In genomic region chr13:74003374-74003773, GRCh38 we compare ENCODE assay signal across 15 cellular contexts.
A peak's percentile ranks its signal among the peaks of the same experiment; 100 is the strongest.
DNase-seq lines count a peak whose midpoint lies in the region; ATAC-seq and TF ChIP-seq lines count a peak whose summit lies in the region.
"Had no signal": no experiment of that assay in that cellular context is flagged by ENCODE, and none has a peak within 500 bp of the region (broad histone marks: within the 10 kb centered on the region; RNA-seq: fewer than 3 reads in every experiment).

No MANE protein-coding gene starts in this region.

- H3K4me3 ChIP-seq in PC-3 (ENCODE audit: low read length) (no peak overlapping the region), choroid plexus epithelial cell (ENCODE audit: low read depth, low read length) (no peak overlapping the region)
- H3K4me3 ChIP-seq: BLaER1, GM23338 had no signal

- no peaks in the 10 kb centered on the region for H3K9me2 ChIP-seq in PC-3 (replicated peaks; ENCODE audit: low read length)

- no peaks in the 10 kb centered on the region for H3K27me3 Mint-ChIP-seq in activated T-cell treated with anti-CD3 and anti-CD28 coated beads, Interleukin-2, amount 50 U/mL, for 4 hours (ENCODE audit: low read depth)
- H3K27me3 Mint-ChIP-seq: CD8-positive, alpha-beta memory T cell had no signal

- no peaks in the 10 kb centered on the region for H3K36me3 ChIP-seq in PC-3 (ENCODE audit: low read depth, low read length)
- H3K36me3 ChIP-seq: BLaER1 had no signal

- H3K27me3 ChIP-seq in PC-3 (ENCODE audit: low read length), result no peaks in the 10 kb centered on the region
- H3K27me3 ChIP-seq: BLaER1 had no signal

- no peaks in the 10 kb centered on the region for H3K79me2 ChIP-seq in PC-3 (ENCODE audit: low read length)

- no peak overlapping the region for H3K27ac ChIP-seq in PC-3 (ENCODE audit: low read length)
- H3K27ac ChIP-seq: BLaER1 had no signal

- H3K4me1 Mint-ChIP-seq in activated T-cell treated with anti-CD3 and anti-CD28 coated beads, Interleukin-2, amount 50 U/mL, for 4 hours (ENCODE audit: low read depth), result peaks cover 60% of the 10 kb centered on the region
- H3K4me1 Mint-ChIP-seq: GM23338, H9 had no signal

- peaks cover 6% of the 10 kb centered on the region; the same call in 1 of the 2 replicates for H3K4me1 ChIP-seq in PC-3 (ENCODE audit: insufficient read depth, low read length)

- POLR2A ChIA-PET in PC-3 (lab: Charles Lee; ENCODE audit: unreplicated experiment), result no interaction called here

- no peak for TF ChIP-seq CTCF in PC-3 (conservative IDR thresholded peaks at IDR 0.05; ENCODE audit: low read depth, low read length)
- TF ChIP-seq CTCF in choroid plexus epithelial cell (conservative IDR thresholded peaks at IDR 0.05; ENCODE audit: low read depth, low read length), result no peak

- no peaks in the 10 kb centered on the region for H3F3A ChIP-seq in PC-3 (ENCODE audit: low read length, unreplicated experiment)

- no TSS peak for BruUV-seq in PC-3 (replicated peaks; lab: Mats Ljungman, UMichigan)

- DNase-seq in activated T-cell treated with anti-CD3 and anti-CD28 coated beads, Interleukin-2, amount 50 U/mL, for 4 hours, result no peak
- no peak for DNase-seq in activated T-cell treated with anti-CD3 and anti-CD28 coated beads, Interleukin-2, amount 50 U/mL, for 48 hours
- DNase-seq in PC-3 (peak; percentile 29), choroid plexus epithelial cell (ENCODE audit: low read depth) (peak; percentile 12), stromal cell of bone marrow (ENCODE audit: low read depth) (peak; percentile 9), activated gamma-delta T cell treated with Interleukin-2 at 50 U/mL for 16 hours (no peak)
- DNase-seq: 8988T; AML-193; CD8-positive, alpha-beta memory T cell; DMS53; H9 had no signal

- no peaks in the 10 kb centered on the region for H4K20me1 ChIP-seq in PC-3 (ENCODE audit: low read length)
- H4K20me1 ChIP-seq: BLaER1 had no signal

- no peaks in the 10 kb centered on the region for H3K9me3 ChIP-seq in PC-3 (ENCODE audit: low read length)
- H3K9me3 ChIP-seq: BLaER1 had no signal

- peak; percentile 27 to 35 for ATAC-seq in activated T-cell treated with anti-CD3 and anti-CD28 coated beads, Interleukin-2, amount 50 U/mL, for 4 hours
- ATAC-seq in PC-3 (no peak), GM18870 (IDR thresholded peaks at IDR 0.05; ENCODE audit: unreplicated experiment) (no peak), HG03432 (IDR thresholded peaks at IDR 0.05; ENCODE audit: unreplicated experiment) (no peak)
- ATAC-seq: GM23338 had no signal

- no peak overlapping the region for H3K4me2 ChIP-seq in PC-3 (ENCODE audit: low read length)
- H3K4me2 ChIP-seq: BLaER1, GM23338 had no signal

- no peak overlapping the region for H2AFZ ChIP-seq in PC-3 (ENCODE audit: low read length)
- H2AFZ ChIP-seq: GM23338 had no signal

- no peak overlapping the region for H3K4me3 Mint-ChIP-seq in activated T-cell treated with anti-CD3 and anti-CD28 coated beads, Interleukin-2, amount 50 U/mL, for 4 hours
- H3K4me3 Mint-ChIP-seq: CD8-positive, alpha-beta memory T cell; GM23338; H9 had no signal

- CTCF ChIA-PET in PC-3 (lab: Charles Lee), result no interaction called here

- H3K9me3 Mint-ChIP-seq in activated T-cell treated with anti-CD3 and anti-CD28 coated beads, Interleukin-2, amount 50 U/mL, for 4 hours, result no peaks in the 10 kb centered on the region
- H3K9me3 Mint-ChIP-seq: CD8-positive, alpha-beta memory T cell; GM23338; H9 had no signal

- H3K9ac ChIP-seq in PC-3 (ENCODE audit: low read length), result no peak overlapping the region
- H3K9ac ChIP-seq: BLaER1 had no signal

- intact Hi-C loops in PC-3 (cut with micrococcal nuclease), result no loop called here

- H3K36me3 Mint-ChIP-seq in activated T-cell treated with anti-CD3 and anti-CD28 coated beads, Interleukin-2, amount 50 U/mL, for 4 hours (ENCODE audit: insufficient read depth), result peaks cover 9% of the 10 kb centered on the region

Comparison
In these comparisons a context has a peak if more than half of its experiments do, and no peak if none do; other contexts are left out.
1. ATAC-seq: peak in activated T-cell treated with anti-CD3 and anti-CD28 coated beads, Interleukin-2, amount 50 U/mL, for 4 hours (2 of 2); none in PC-3 (single experiment), GM18870 (single experiment) and HG03432 (single experiment).
2. DNase-seq: peak in PC-3 (single experiment), choroid plexus epithelial cell (single experiment) and stromal cell of bone marrow (single experiment); none in activated T-cell treated with anti-CD3 and anti-CD28 coated beads, Interleukin-2, amount 50 U/mL, for 4 hours (single experiment), activated T-cell treated with anti-CD3 and anti-CD28 coated beads, Interleukin-2, amount 50 U/mL, for 48 hours (0 of 2) and activated gamma-delta T cell treated with Interleukin-2 at 50 U/mL for 16 hours (single experiment).